ENCODE assay signal across 1 cellular context in the genomic region with DNA sequence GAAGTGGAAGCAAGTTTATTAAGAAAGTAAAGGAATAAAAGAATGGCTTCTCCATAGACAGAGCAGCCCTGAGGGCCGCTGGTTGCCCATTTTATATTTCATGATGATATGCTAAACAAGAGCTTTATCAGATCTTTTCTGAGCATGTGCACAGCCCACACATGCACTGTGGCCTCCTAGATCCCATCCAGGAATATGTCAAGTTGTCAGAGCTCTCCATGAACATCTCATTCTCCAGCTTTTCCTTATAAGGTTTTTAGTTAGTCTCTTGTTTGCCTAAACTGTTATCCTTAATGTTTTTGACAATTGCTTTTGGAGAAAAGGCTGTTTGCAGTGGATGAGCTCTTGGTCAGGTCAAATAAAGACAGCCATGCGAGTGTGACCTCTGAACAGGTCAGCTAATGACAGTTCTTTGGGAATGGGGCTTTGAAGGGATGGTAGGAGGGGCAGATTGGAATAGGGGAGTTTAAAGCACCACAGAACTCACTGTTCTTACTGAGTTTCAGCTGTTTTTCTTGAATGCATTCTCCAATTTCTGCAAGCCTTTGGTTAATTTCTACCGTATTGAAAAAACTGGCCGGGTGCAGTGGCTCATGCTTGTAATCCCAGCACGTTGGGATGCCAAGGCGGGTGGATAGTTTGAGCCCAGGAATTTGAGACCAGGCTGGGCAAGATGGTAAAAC.
TF ChIP-seq lines count a peak whose summit lies in the region.

No MANE protein-coding gene starts in this region.

TF ChIP-seq in GM12878, 131 proteins besides CTCF, POLR2A, EP300 and RAD21 (continued from another document):
- TF ChIP-seq, protein P1, sequence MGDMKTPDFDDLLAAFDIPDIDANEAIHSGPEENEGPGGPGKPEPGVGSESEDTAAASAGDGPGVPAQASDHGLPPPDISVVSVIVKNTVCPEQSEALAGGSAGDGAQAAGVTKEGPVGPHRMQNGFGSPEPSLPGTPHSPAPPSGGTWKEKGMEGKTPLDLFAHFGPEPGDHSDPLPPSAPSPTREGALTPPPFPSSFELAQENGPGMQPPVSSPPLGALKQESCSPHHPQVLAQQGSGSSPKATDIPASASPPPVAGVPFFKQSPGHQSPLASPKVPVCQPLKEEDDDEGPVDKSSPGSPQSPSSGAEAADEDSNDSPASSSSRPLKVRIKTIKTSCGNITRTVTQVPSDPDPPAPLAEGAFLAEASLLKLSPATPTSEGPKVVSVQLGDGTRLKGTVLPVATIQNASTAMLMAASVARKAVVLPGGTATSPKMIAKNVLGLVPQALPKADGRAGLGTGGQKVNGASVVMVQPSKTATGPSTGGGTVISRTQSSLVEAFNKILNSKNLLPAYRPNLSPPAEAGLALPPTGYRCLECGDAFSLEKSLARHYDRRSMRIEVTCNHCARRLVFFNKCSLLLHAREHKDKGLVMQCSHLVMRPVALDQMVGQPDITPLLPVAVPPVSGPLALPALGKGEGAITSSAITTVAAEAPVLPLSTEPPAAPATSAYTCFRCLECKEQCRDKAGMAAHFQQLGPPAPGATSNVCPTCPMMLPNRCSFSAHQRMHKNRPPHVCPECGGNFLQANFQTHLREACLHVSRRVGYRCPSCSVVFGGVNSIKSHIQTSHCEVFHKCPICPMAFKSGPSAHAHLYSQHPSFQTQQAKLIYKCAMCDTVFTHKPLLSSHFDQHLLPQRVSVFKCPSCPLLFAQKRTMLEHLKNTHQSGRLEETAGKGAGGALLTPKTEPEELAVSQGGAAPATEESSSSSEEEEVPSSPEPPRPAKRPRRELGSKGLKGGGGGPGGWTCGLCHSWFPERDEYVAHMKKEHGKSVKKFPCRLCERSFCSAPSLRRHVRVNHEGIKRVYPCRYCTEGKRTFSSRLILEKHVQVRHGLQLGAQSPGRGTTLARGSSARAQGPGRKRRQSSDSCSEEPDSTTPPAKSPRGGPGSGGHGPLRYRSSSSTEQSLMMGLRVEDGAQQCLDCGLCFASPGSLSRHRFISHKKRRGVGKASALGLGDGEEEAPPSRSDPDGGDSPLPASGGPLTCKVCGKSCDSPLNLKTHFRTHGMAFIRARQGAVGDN (IDR thresholded peaks at IDR 0.05), result no peak
- TF ChIP-seq, protein P2, sequence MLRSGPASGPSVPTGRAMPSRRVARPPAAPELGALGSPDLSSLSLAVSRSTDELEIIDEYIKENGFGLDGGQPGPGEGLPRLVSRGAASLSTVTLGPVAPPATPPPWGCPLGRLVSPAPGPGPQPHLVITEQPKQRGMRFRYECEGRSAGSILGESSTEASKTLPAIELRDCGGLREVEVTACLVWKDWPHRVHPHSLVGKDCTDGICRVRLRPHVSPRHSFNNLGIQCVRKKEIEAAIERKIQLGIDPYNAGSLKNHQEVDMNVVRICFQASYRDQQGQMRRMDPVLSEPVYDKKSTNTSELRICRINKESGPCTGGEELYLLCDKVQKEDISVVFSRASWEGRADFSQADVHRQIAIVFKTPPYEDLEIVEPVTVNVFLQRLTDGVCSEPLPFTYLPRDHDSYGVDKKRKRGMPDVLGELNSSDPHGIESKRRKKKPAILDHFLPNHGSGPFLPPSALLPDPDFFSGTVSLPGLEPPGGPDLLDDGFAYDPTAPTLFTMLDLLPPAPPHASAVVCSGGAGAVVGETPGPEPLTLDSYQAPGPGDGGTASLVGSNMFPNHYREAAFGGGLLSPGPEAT (IDR thresholded peaks at IDR 0.05; ENCODE audit: low read depth), result no peak
- TF ChIP-seq TBL1XR1 (IDR thresholded peaks at IDR 0.05; ENCODE audit: low read depth, low read length) (no peak), ETV6 (conservative IDR thresholded peaks at IDR 0.05 in 1 of 2, IDR thresholded peaks at IDR 0.05 in 1 of 2; ENCODE audit: borderline replicate concordance in 1 of 2, low read depth in 1 of 2) (no peak), HDGF (IDR thresholded peaks at IDR 0.05) (no peak)
- TF ChIP-seq, protein P3, sequence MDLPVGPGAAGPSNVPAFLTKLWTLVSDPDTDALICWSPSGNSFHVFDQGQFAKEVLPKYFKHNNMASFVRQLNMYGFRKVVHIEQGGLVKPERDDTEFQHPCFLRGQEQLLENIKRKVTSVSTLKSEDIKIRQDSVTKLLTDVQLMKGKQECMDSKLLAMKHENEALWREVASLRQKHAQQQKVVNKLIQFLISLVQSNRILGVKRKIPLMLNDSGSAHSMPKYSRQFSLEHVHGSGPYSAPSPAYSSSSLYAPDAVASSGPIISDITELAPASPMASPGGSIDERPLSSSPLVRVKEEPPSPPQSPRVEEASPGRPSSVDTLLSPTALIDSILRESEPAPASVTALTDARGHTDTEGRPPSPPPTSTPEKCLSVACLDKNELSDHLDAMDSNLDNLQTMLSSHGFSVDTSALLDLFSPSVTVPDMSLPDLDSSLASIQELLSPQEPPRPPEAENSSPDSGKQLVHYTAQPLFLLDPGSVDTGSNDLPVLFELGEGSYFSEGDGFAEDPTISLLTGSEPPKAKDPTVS (IDR thresholded peaks at IDR 0.05; ENCODE audit: low read depth, low read length), result no peak
- TF ChIP-seq, protein P4, sequence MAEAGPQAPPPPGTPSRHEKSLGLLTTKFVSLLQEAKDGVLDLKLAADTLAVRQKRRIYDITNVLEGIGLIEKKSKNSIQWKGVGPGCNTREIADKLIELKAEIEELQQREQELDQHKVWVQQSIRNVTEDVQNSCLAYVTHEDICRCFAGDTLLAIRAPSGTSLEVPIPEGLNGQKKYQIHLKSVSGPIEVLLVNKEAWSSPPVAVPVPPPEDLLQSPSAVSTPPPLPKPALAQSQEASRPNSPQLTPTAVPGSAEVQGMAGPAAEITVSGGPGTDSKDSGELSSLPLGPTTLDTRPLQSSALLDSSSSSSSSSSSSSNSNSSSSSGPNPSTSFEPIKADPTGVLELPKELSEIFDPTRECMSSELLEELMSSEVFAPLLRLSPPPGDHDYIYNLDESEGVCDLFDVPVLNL (IDR thresholded peaks at IDR 0.05; ENCODE audit: low read depth, low read length), result no peak
TF ChIP-seq in GM12878: peak in this region for 0.
